Comparison of ENCODE assay signal across 8 cellular contexts in genomic region chr19:4567584-4568071, GRCh38. TPM values are rescaled to one million over a fixed set of nuclear protein-coding genes. Genes with fewer than 3 reads are reported as not detected.
DNase-seq lines count a peak whose midpoint lies in the region; ATAC-seq, FAIRE-seq and TF ChIP-seq lines count a peak whose summit lies in the region.

No MANE protein-coding gene starts in this region.

- H3K4me3 ChIP-seq in kidney (ENCODE audit: low read length in 2 of 2): no peak overlapping the region

- H3K27me3 Mint-ChIP-seq in T-helper 2 cell treated with Interferon-gamma antibody and Interleukin-4, amounts not matched to agents 5 μg/mL and 100 μg/mL, for 36 hours (ENCODE audit: low read depth): no peaks in the 10 kb centered on the region

- no peak overlapping the region for H3K27ac ChIP-seq in kidney (ENCODE audit: low read depth in 2 of 2, low read length in 2 of 2)

- ATAC-seq in GM18520 (IDR thresholded peaks at IDR 0.05; ENCODE audit: unreplicated experiment): no peak

- DNase-seq in activated gamma-delta T cell treated with Interleukin-2 at 50 U/mL for 16 hours (peak; percentile 51), activated gamma-delta T cell (lab: John Stamatoyannopoulos, UW) (no peak), astrocyte of the hippocampus (ENCODE audit: low read depth, low spot score) (peak; percentile 62), kidney (peak; percentile 83), GM19238 (ENCODE audit: insufficient read length, low spot score) (no peak)
- peak; percentile 27 for DNase-seq in T-helper 2 cell treated with Interferon-gamma antibody and Interleukin-4, amounts not matched to agents 5 μg/mL and 100 μg/mL, for 36 hours (ENCODE audit: low spot score)
- DNase-seq in stimulated activated CD4-positive, alpha-beta T cell treated with anti-CD3 and anti-CD28 coated beads, TNF-alpha, amount 100 ng/mL, for 1 hour (ENCODE audit: low read depth in 3 of 3, low spot score in 1 of 3): peak in 2 of 3 donors; percentile 24 to 54

- H3K4me1 ChIP-seq in kidney (ENCODE audit: control insufficient read depth in 1 of 2, insufficient read depth in 1 of 2, low read depth in 1 of 2, low read length in 2 of 2): no peaks in the 10 kb centered on the region

- H3K36me3 Mint-ChIP-seq in T-helper 2 cell treated with Interferon-gamma antibody and Interleukin-4, amounts not matched to agents 5 μg/mL and 100 μg/mL, for 36 hours (ENCODE audit: low read depth): no peaks in the 10 kb centered on the region

- H3K9ac ChIP-seq in kidney (ENCODE audit: low read length in 2 of 2): no peak overlapping the region

- no peak for FAIRE-seq in kidney (lab: Jason Lieb, UNC)

- no peak overlapping the region for H3K4me3 Mint-ChIP-seq in T-helper 2 cell treated with Interferon-gamma antibody and Interleukin-4, amounts not matched to agents 5 μg/mL and 100 μg/mL, for 36 hours

- H3K27ac Mint-ChIP-seq in T-helper 2 cell treated with Interferon-gamma antibody and Interleukin-4, amounts not matched to agents 5 μg/mL and 100 μg/mL, for 36 hours: no peak overlapping the region

- TF ChIP-seq CTCF in kidney (IDR thresholded peaks at IDR 0.05; ENCODE audit: borderline replicate concordance, extremely low read depth, insufficient read depth): peak; percentile 61

- H3K9me3 Mint-ChIP-seq in T-helper 2 cell treated with Interferon-gamma antibody and Interleukin-4, amounts not matched to agents 5 μg/mL and 100 μg/mL, for 36 hours: no peaks in the 10 kb centered on the region

- intact Hi-C loops in kidney (cut with DNase I): loop anchor here (10.0 kb wide), 1 partner anchor 67 kb away; the partner anchor contains the start of gene TNFAIP8L1

- no peaks in the 10 kb centered on the region for H3K36me3 ChIP-seq in kidney (ENCODE audit: control insufficient read depth in 1 of 2, insufficient read depth in 2 of 2, low read length in 2 of 2)

- H3K4me1 Mint-ChIP-seq in T-helper 2 cell treated with Interferon-gamma antibody and Interleukin-4, amounts not matched to agents 5 μg/mL and 100 μg/mL, for 36 hours (ENCODE audit: low read depth): no peaks in the 10 kb centered on the region

- no peaks in the 10 kb centered on the region for H3K9me3 ChIP-seq in kidney (ENCODE audit: control insufficient read depth in 1 of 2, low read length in 2 of 2)

RNA-seq across cellular contexts. Expression of gene SEMA6B, which starts 8.1 kb away (rescaled TPM):
- 17.7 TPM for total RNA-seq in kidney
- polyA plus RNA-seq in kidney (ENCODE audit: insufficient read depth, low read depth, low replicate concordance): 2.6 TPM

RNA-seq across cellular contexts. Expression of gene LRG1, which starts 27.8 kb away (rescaled TPM):
- 26.4 TPM for total RNA-seq in kidney
- 2.2 TPM for polyA plus RNA-seq in kidney (ENCODE audit: insufficient read depth, low read depth, low replicate concordance)

RNA-seq across cellular contexts. Expression of gene PLIN5, which starts 32.6 kb away (rescaled TPM):
- 30.7 TPM for total RNA-seq in kidney
- 21.2 TPM for polyA plus RNA-seq in kidney (ENCODE audit: insufficient read depth, low read depth, low replicate concordance)

RNA-seq across cellular contexts. Expression of gene PLIN4, which starts 49.3 kb away (rescaled TPM):
- total RNA-seq in kidney: 2.2 TPM
- polyA plus RNA-seq in kidney (ENCODE audit: insufficient read depth, low read depth, low replicate concordance): 1.6 TPM

Comparison
In these comparisons a context has a peak if more than half of its experiments do, and no peak if none do; other contexts are left out.
1. DNase-seq: peak in activated gamma-delta T cell treated with Interleukin-2 at 50 U/mL for 16 hours (single experiment), T-helper 2 cell treated with Interferon-gamma antibody and Interleukin-4, amounts not matched to agents 5 μg/mL and 100 μg/mL, for 36 hours (single experiment), astrocyte of the hippocampus (single experiment), kidney (single experiment) and stimulated activated CD4-positive, alpha-beta T cell treated with anti-CD3 and anti-CD28 coated beads, TNF-alpha, amount 100 ng/mL, for 1 hour (2 of 3); none in activated gamma-delta T cell (single experiment) and GM19238 (single experiment).